Comparison of ENCODE assay signal across 8 cellular contexts in genomic region chr20:41693136-41693979, GRCh38.
DNase-seq lines count a peak whose midpoint lies in the region; ATAC-seq and TF ChIP-seq lines count a peak whose summit lies in the region.

No MANE protein-coding gene starts in this region.

- DNase-seq in Ammon's horn (ENCODE audit: low spot score) (peak; percentile 95), NCI-H460 (ENCODE audit: extremely low read depth, low read depth) (peak; percentile 89), dedifferentiated amniotic fluid mesenchymal stem cell (ENCODE audit: extremely low spot score) (peak; percentile 80), left lobe of liver (ENCODE audit: low spot score) (peak; percentile 82)
- DNase-seq in activated CD4-positive, alpha-beta T cell treated with anti-CD3 and anti-CD28 coated beads for 48 hours = peak; percentile 85
- DNase-seq in stimulated activated CD4-positive, alpha-beta T cell treated with anti-CD3 and anti-CD28 coated beads, Interleukin-2, amount 100 ng/mL, for 24 hours = peak; percentile 73 to 78

- TF ChIP-seq POLR2A in GM19099 (IDR thresholded peaks at IDR 0.05; ENCODE audit: extremely low read depth, insufficient read length, low read depth) = peak; percentile 80

- peak; percentile 87 for ATAC-seq in HG03378 (IDR thresholded peaks at IDR 0.05; ENCODE audit: unreplicated experiment)
- ATAC-seq in left lobe of liver = peak; percentile 91

Comparison
In these comparisons a context has a peak if more than half of its experiments do, and no peak if none do; other contexts are left out.
1. Peak in every context shown above with its lines: DNase-seq and ATAC-seq.